In genomic region chr7:114082567-114082933, GRCh38 we compare ENCODE assay signal across 8 cellular contexts.
DNase-seq lines count a peak whose midpoint lies in the region; ATAC-seq and TF ChIP-seq lines count a peak whose summit lies in the region.

No MANE protein-coding gene starts in this region.

- no peak overlapping the region for H2BK120ac ChIP-seq in IMR-90 (ENCODE audit: low read depth, low read length)
- no peak overlapping the region for H2BK120ac ChIP-seq in neuronal stem cell (ENCODE audit: low read depth, low read length)

- H3K4me1 ChIP-seq in ACC112 (ENCODE audit: control insufficient read depth, insufficient read depth, low read length, unreplicated experiment) (no peaks in the 10 kb centered on the region), IMR-90 (ENCODE audit: control insufficient read depth, insufficient read depth, low read length) (peaks cover 2% of the 10 kb centered on the region; the same call in 1 of the 2 replicates), neuronal stem cell (ENCODE audit: control insufficient read depth in 2 of 2, insufficient read depth in 1 of 2, low read depth in 1 of 2, low read length in 2 of 2) (peaks cover 3 to 12% of the 10 kb centered on the region in 2 donors)

- TF ChIP-seq RAD21 in IMR-90 (IDR thresholded peaks at IDR 0.05; ENCODE audit: low read length), result no peak

- H3K36me3 ChIP-seq in ACC112 (ENCODE audit: insufficient read depth, low read length) (no peaks in the 10 kb centered on the region), IMR-90 (ENCODE audit: control insufficient read depth, insufficient read depth, low read length) (no peaks in the 10 kb centered on the region), neuronal stem cell (replicated peaks in 1 of 2; ENCODE audit: control insufficient read depth in 2 of 2, insufficient read depth in 2 of 2, low read length in 2 of 2) (no peaks in the 10 kb centered on the region)

- H3K4me3 ChIP-seq in ACC112 (ENCODE audit: low read depth, low read length) (peak overlapping the region; percentile 75), IMR-90 (ENCODE audit: insufficient read depth, low read depth, low read length) (no peak overlapping the region), epithelial cell of proximal tubule (ENCODE audit: low read depth, low read length) (peak overlapping the region; percentile 76), neuronal stem cell (ENCODE audit: low read length in 2 of 2) (peak overlapping the region in 1 of 2 donors; percentile 67)

- H3K9ac ChIP-seq in IMR-90 (ENCODE audit: low read depth, low read length), result no peak overlapping the region
- H3K9ac ChIP-seq in neuronal stem cell (ENCODE audit: low read depth, low read length, poor library complexity), result peak overlapping the region; percentile 21

- H2AFZ ChIP-seq in ACC112 (ENCODE audit: low read length, unreplicated experiment) (peak overlapping the region; percentile 91), IMR-90 (replicated peaks; ENCODE audit: low read length, poor library complexity) (peak overlapping the region; percentile 82), neuronal stem cell (ENCODE audit: low read length) (peak overlapping the region; percentile 3)

- H2BK20ac ChIP-seq in IMR-90 (ENCODE audit: low read depth, low read length), result no peak overlapping the region

- peaks cover 81% of the 10 kb centered on the region for H3K27me3 Mint-ChIP-seq in CD4-positive, alpha-beta T cell

- intact Hi-C loops in IMR-90 (cut with micrococcal nuclease), result loop anchor here (1.0 to 10.0 kb wide), 7 partner anchors 457 to 1830 kb away; partner anchors contain the start of gene MDFIC
- intact Hi-C loops in CD4-positive, alpha-beta T cell (cut with DNase I, micrococcal nuclease), result no loop called here

- no peak overlapping the region for H2AK9ac ChIP-seq in IMR-90 (replicated peaks; ENCODE audit: low read depth, low read length, poor library complexity)

- H4K91ac ChIP-seq in IMR-90 (ENCODE audit: insufficient read depth, low read depth, low read length), result no peak overlapping the region
- no peak overlapping the region for H4K91ac ChIP-seq in neuronal stem cell (ENCODE audit: low read depth, low read length, poor library complexity)

- in situ Hi-C loops in IMR-90 (cut with MboI; ENCODE audit: low sequenced_read_pairs), result no loop called here

- H3K4ac ChIP-seq in IMR-90 (ENCODE audit: low read depth, low read length) (no peak overlapping the region), neuronal stem cell (ENCODE audit: low read length) (no peak overlapping the region)

- H3K23ac ChIP-seq in IMR-90 (ENCODE audit: low read depth, low read length) (0 out of 2 replicates have a peak overlapping the region, but pooled peaks have one; percentile 5), neuronal stem cell (ENCODE audit: low read depth, low read length, poor library complexity) (no peak overlapping the region)

- TF ChIP-seq CTCF in IMR-90 (conservative IDR thresholded peaks at IDR 0.05; ENCODE audit: low read depth, low read length) (no peak), epithelial cell of proximal tubule (conservative IDR thresholded peaks at IDR 0.05; ENCODE audit: low read depth, low read length) (no peak)
- TF ChIP-seq CTCF in CD4-positive, alpha-beta T cell (IDR thresholded peaks at IDR 0.05), result no peak

- H3K27me3 ChIP-seq in ACC112 (ENCODE audit: insufficient read depth, low read length), result peaks cover 18% of the 10 kb centered on the region
- peaks cover 43% of the 10 kb centered on the region for H3K27me3 ChIP-seq in IMR-90 (ENCODE audit: control insufficient read depth, insufficient read depth, low read length)
- peaks cover 0 to 37% (median 7%) of the 10 kb centered on the region in 3 experiments for H3K27me3 ChIP-seq in neuronal stem cell (ENCODE audit: control insufficient read depth in 3 of 3, insufficient read depth in 3 of 3, low read depth in 1 of 3, low read length in 3 of 3)
- H3K27me3 ChIP-seq in CD4-positive, alpha-beta T cell (ENCODE audit: control insufficient read depth, insufficient read depth, low read length), result peaks cover 70% of the 10 kb centered on the region

- peak overlapping the region; percentile 37; the same call in 1 of the 2 replicates for H3K14ac ChIP-seq in IMR-90 (replicated peaks; ENCODE audit: low read depth, low read length)
- H3K14ac ChIP-seq in neuronal stem cell (ENCODE audit: low read length), result no peak overlapping the region

- H2BK12ac ChIP-seq in neuronal stem cell (ENCODE audit: low read length), result no peak overlapping the region

- no TSS peak for BruUV-seq in IMR-90 (replicated peaks; lab: Mats Ljungman, UMichigan)

- no peak overlapping the region for H3K27ac Mint-ChIP-seq in CD4-positive, alpha-beta T cell

- H4K8ac ChIP-seq in IMR-90 (ENCODE audit: low read depth in 2 of 2, low read length in 2 of 2) (no peak overlapping the region), neuronal stem cell (ENCODE audit: low read depth, low read length) (no peak overlapping the region)

- peaks cover 36% of the 10 kb centered on the region for H3K4me1 Mint-ChIP-seq in CD4-positive, alpha-beta T cell (ENCODE audit: low read depth)

- no peaks in the 10 kb centered on the region for H4K20me1 ChIP-seq in IMR-90 (ENCODE audit: insufficient read depth, low read length)

- no peaks in the 10 kb centered on the region for H3K79me1 ChIP-seq in IMR-90 (ENCODE audit: low read depth in 1 of 2, low read length in 2 of 2)
- H3K79me1 ChIP-seq in neuronal stem cell (ENCODE audit: low read depth, low read length), result no peaks in the 10 kb centered on the region

- no peak overlapping the region for H3K18ac ChIP-seq in IMR-90 (ENCODE audit: low read depth, low read length)
- no peak overlapping the region for H3K18ac ChIP-seq in neuronal stem cell (ENCODE audit: low read length)

- no peak overlapping the region for H3K56ac ChIP-seq in IMR-90 (ENCODE audit: extremely low read depth, insufficient read depth, low read length)

- no peak overlapping the region for H3K4me3 Mint-ChIP-seq in CD4-positive, alpha-beta T cell

- peaks cover 12% of the 10 kb centered on the region; the same call in 1 of the 2 replicates for H3K9me3 ChIP-seq in IMR-90 (ENCODE audit: control insufficient read depth, insufficient read depth, low read length)
- H3K9me3 ChIP-seq in neuronal stem cell (replicated peaks in 1 of 2; ENCODE audit: control insufficient read depth in 2 of 2, insufficient read depth in 1 of 2, low read depth in 1 of 2, low read length in 2 of 2), result peaks cover 0 to 5% of the 10 kb centered on the region in 2 donors
- no peaks in the 10 kb centered on the region for H3K9me3 ChIP-seq in CD4-positive, alpha-beta T cell (ENCODE audit: control insufficient read depth, low read length)

- TF ChIP-seq POLR2A in IMR-90 (IDR thresholded peaks at IDR 0.05; ENCODE audit: low read depth, low read length), result no peak

- H2BK5ac ChIP-seq in IMR-90 (ENCODE audit: low read depth, low read length, poor library complexity, severe bottlenecking) (no peak overlapping the region), neuronal stem cell (ENCODE audit: low read length) (no peak overlapping the region)

- POLR2A ChIA-PET in IMR-90 (lab: Charles Lee; ENCODE audit: unreplicated experiment), result no interaction called here
- POLR2A ChIA-PET in CD4-positive, alpha-beta T cell (lab: Charles Lee), result no interaction called here

- no peaks in the 10 kb centered on the region for H3K9me1 ChIP-seq in IMR-90 (ENCODE audit: insufficient read depth, low read length)

- ATAC-seq in IMR-90 (ENCODE audit: low read depth), result no peak
- ATAC-seq in CD4-positive, alpha-beta T cell (ENCODE audit: poor library complexity), result no peak
- ATAC-seq in left lobe of liver, result no peak
- ATAC-seq in HG02884 (IDR thresholded peaks at IDR 0.05; ENCODE audit: unreplicated experiment), result no peak

- no peaks in the 10 kb centered on the region for H3K36me3 Mint-ChIP-seq in CD4-positive, alpha-beta T cell (ENCODE audit: low read depth)

- CTCF ChIA-PET in IMR-90 (lab: Yijun Ruan, JAX), result interaction anchor here (1.2 kb wide), 1 partner anchor 581 kb away, joined by 3 read pairs; no protein-coding TSS in a partner anchor
- CTCF ChIA-PET in CD4-positive, alpha-beta T cell (lab: Charles Lee), result no interaction called here

- peak overlapping the region; percentile 64 for H3K4me2 ChIP-seq in IMR-90 (ENCODE audit: low read depth, low read length)
- peak overlapping the region; percentile 93 for H3K4me2 ChIP-seq in neuronal stem cell (ENCODE audit: insufficient read depth, low read length, poor library complexity, severe bottlenecking)

- no peaks in the 10 kb centered on the region for H3K9me3 Mint-ChIP-seq in CD4-positive, alpha-beta T cell

- DNase-seq in IMR-90 (no peak), epithelial cell of proximal tubule (ENCODE audit: low read depth) (no peak), neuronal stem cell (ENCODE audit: low spot score) (no peak), dermis blood vessel endothelial cell (no peak), left lobe of liver (ENCODE audit: low spot score) (no peak)
- no peak for DNase-seq in CD4-positive, alpha-beta T cell

- no peaks in the 10 kb centered on the region for H3K79me2 ChIP-seq in ACC112 (ENCODE audit: control insufficient read depth, insufficient read depth, low read length, unreplicated experiment)

- no peak overlapping the region for H2BK15ac ChIP-seq in IMR-90 (ENCODE audit: low read depth, low read length)
- H2BK15ac ChIP-seq in neuronal stem cell (ENCODE audit: low read length), result no peak overlapping the region

- dilution Hi-C loops in IMR-90 (cut with HindIII; ENCODE audit: low sequenced_read_pairs, unreplicated experiment), result no loop called here

- WGBS in IMR-90 (ENCODE audit: extremely low coverage in 2 of 2, insufficient read length in 1 of 2), 2 experiments, result 0% methylated on average over 1 of the region's 15 CpGs; no CpG with 5 or more reads in 1 of the 2 experiments
- no CpG with 5 or more reads among the region's 15 CpGs for WGBS in neuronal stem cell (ENCODE audit: extremely low coverage in 2 of 2, insufficient read length in 2 of 2, insufficient replicate concordance in 1 of 2), 2 donors

- H3K27ac ChIP-seq in ACC112 (ENCODE audit: low read depth, low read length) (no peak overlapping the region), IMR-90 (ENCODE audit: insufficient read depth, low read length) (no peak overlapping the region), neuronal stem cell (replicated peaks; ENCODE audit: low read length) (no peak overlapping the region)
- H3K27ac ChIP-seq in CD4-positive, alpha-beta T cell (ENCODE audit: low read depth, low read length), result no peak overlapping the region

- H2AK5ac ChIP-seq in IMR-90 (ENCODE audit: low read depth, low read length) (no peak overlapping the region), neuronal stem cell (ENCODE audit: low read depth, low read length) (no peak overlapping the region)

- no peak overlapping the region for H4K5ac ChIP-seq in IMR-90 (ENCODE audit: low read depth, low read length)

TF ChIP-seq in IMR-90, 13 proteins besides CTCF, POLR2A, EP300 and RAD21 (continues in another document):
- TF ChIP-seq RFX5 (IDR thresholded peaks at IDR 0.05; ENCODE audit: low read depth, low read length) (no peak), RCOR1 (IDR thresholded peaks at IDR 0.05; ENCODE audit: insufficient replicate concordance, low read length) (no peak), FOS (IDR thresholded peaks at IDR 0.05; ENCODE audit: low read depth, low read length) (no peak), MAZ (IDR thresholded peaks at IDR 0.05; ENCODE audit: borderline replicate concordance, low read depth, low read length) (no peak), SMC3 (IDR thresholded peaks at IDR 0.05; ENCODE audit: low read depth, low read length) (no peak), CEBPB (IDR thresholded peaks at IDR 0.05; ENCODE audit: low read depth, low read length) (no peak)

Comparison
In these comparisons a context has a peak if more than half of its experiments do, and no peak if none do; other contexts are left out.
1. H2AFZ ChIP-seq: peak in every context shown above with its lines; median percentile 91 in ACC112; 82 in IMR-90; 3 in neuronal stem cell.